2 cellular contexts compared by ENCODE assay signal in genomic region chr16:706189-707061, GRCh38.
TF ChIP-seq lines count a peak whose summit lies in the region.

No MANE protein-coding gene starts in this region.

TF ChIP-seq in HCT116, 20 proteins besides CTCF, POLR2A, EP300 and RAD21 (continued from another document):
- TF ChIP-seq EZH2phosphoT487 (IDR thresholded peaks at IDR 0.05; ENCODE audit: borderline replicate concordance) (no peak), EZH2 (IDR thresholded peaks at IDR 0.05) (no peak), SIN3A (IDR thresholded peaks at IDR 0.05; ENCODE audit: low read depth) (no peak), FOSL1 (IDR thresholded peaks at IDR 0.05; ENCODE audit: low read depth) (no peak), JUND (IDR thresholded peaks at IDR 0.05) (no peak), TCF7L2 (IDR thresholded peaks at IDR 0.05; ENCODE audit: borderline replicate concordance, extremely low read depth, insufficient read depth, insufficient read length) (no peak), EGR1 (IDR thresholded peaks at IDR 0.05; ENCODE audit: low read depth) (no peak), REST (IDR thresholded peaks at IDR 0.05; ENCODE audit: low read depth) (no peak)

TF ChIP-seq in WTC11, 78 proteins besides CTCF, POLR2A, EP300 and RAD21:
- TF ChIP-seq, protein P1, sequence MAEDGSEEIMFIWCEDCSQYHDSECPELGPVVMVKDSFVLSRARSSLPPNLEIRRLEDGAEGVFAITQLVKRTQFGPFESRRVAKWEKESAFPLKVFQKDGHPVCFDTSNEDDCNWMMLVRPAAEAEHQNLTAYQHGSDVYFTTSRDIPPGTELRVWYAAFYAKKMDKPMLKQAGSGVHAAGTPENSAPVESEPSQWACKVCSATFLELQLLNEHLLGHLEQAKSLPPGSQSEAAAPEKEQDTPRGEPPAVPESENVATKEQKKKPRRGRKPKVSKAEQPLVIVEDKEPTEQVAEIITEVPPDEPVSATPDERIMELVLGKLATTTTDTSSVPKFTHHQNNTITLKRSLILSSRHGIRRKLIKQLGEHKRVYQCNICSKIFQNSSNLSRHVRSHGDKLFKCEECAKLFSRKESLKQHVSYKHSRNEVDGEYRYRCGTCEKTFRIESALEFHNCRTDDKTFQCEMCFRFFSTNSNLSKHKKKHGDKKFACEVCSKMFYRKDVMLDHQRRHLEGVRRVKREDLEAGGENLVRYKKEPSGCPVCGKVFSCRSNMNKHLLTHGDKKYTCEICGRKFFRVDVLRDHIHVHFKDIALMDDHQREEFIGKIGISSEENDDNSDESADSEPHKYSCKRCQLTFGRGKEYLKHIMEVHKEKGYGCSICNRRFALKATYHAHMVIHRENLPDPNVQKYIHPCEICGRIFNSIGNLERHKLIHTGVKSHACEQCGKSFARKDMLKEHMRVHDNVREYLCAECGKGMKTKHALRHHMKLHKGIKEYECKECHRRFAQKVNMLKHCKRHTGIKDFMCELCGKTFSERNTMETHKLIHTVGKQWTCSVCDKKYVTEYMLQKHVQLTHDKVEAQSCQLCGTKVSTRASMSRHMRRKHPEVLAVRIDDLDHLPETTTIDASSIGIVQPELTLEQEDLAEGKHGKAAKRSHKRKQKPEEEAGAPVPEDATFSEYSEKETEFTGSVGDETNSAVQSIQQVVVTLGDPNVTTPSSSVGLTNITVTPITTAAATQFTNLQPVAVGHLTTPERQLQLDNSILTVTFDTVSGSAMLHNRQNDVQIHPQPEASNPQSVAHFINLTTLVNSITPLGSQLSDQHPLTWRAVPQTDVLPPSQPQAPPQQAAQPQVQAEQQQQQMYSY (CRISPR knock-in tag; IDR thresholded peaks at IDR 0.05) = no peak
- no peak for TF ChIP-seq NR1H2 (CRISPR knock-in tag; IDR thresholded peaks at IDR 0.05)
- TF ChIP-seq, protein P2, sequence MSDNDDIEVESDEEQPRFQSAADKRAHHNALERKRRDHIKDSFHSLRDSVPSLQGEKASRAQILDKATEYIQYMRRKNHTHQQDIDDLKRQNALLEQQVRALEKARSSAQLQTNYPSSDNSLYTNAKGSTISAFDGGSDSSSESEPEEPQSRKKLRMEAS (CRISPR knock-in tag; IDR thresholded peaks at IDR 0.05) = 0 out of 2 replicates have a peak, but pooled peaks have one; percentile 26
